ENCODE assay signal across 32 cellular contexts in the genomic region with DNA sequence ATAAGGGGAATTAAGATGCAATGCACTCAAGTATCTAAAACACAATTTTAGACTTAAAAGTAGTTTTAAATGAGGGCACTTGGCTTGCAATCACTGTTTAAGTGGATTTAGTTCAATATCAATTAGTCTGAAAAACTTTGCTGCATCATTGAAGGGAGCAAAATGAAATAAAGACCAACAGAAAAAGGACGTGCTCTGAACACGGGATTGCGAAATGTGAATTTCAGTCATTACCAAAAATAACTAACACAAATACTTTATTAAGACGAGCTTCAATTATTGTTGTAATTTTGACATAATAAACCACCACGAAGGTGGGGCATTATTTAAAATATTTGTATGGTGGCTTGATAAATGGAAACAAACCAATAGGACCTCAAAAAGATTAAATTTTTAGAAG.
"Had no signal": no experiment of that assay in that cellular context is flagged by ENCODE, and none has a peak within 500 bp of the region (broad histone marks: within the 10 kb centered on the region; RNA-seq: fewer than 3 reads in every experiment).

No MANE protein-coding gene starts in this region.

- H3K4me3 ChIP-seq: coronary artery, dorsolateral prefrontal cortex had no signal

- H3K36me3 ChIP-seq: brain microvascular endothelial cell had no signal

- H3K27me3 Mint-ChIP-seq: activated B cell treated with CpG ODN at 0.5 μM for 24 hours; activated CD8-positive, alpha-beta T cell treated with anti-CD3 and anti-CD28 coated beads for 36 hours; activated naive CD8-positive, alpha-beta T cell; activated T-helper 17 cell treated with anti-CD3 and anti-CD28 coated beads, Interleukin-2, amount 50 U/mL, for 72 hours; central memory CD8-positive, alpha-beta T cell; dendritic cell treated with granulocyte-macrophage colony-stimulating factor and Interleukin-4, amounts not matched to agents 40 ng/mL and 50 ng/mL, for 4 days had no signal

- H3K27ac ChIP-seq: brain microvascular endothelial cell, coronary artery, WERI-Rb-1 had no signal

- H3K27me3 ChIP-seq: brain microvascular endothelial cell, dorsolateral prefrontal cortex had no signal

- H3K4me1 Mint-ChIP-seq: activated B cell treated with CpG ODN at 0.5 μM for 24 hours had no signal

- H3K9me3 Mint-ChIP-seq: activated B cell treated with CpG ODN at 0.5 μM for 24 hours; activated CD8-positive, alpha-beta T cell treated with anti-CD3 and anti-CD28 coated beads for 36 hours; activated T-cell treated with anti-CD3 and anti-CD28 coated beads, Interleukin-2, amount 50 U/mL, for 4 hours; activated T-helper 17 cell treated with anti-CD3 and anti-CD28 coated beads, Interleukin-2, amount 50 U/mL, for 72 hours; central memory CD8-positive, alpha-beta T cell; dendritic cell treated with granulocyte-macrophage colony-stimulating factor and Interleukin-4, amounts not matched to agents 40 ng/mL and 50 ng/mL, for 4 days; endodermal cell; T-helper 2 cell treated with Interferon-gamma antibody and Interleukin-4, amounts not matched to agents 5 μg/mL and 100 μg/mL, for 36 hours had no signal

- ATAC-seq: activated CD4-positive, CD25-positive, alpha-beta regulatory T cell treated with anti-CD3 and anti-CD28 coated beads, Interleukin-2, amount 50 U/mL, for 24 hours; activated CD8-positive, alpha-beta T cell treated with anti-CD3 and anti-CD28 coated beads for 36 hours; activated T-cell treated with anti-CD3 and anti-CD28 coated beads, Interleukin-2, amount 50 U/mL, for 4 hours; activated T-helper 17 cell treated with anti-CD3 and anti-CD28 coated beads, Interleukin-2, amount 50 U/mL, for 72 hours; esophagus mucosa had no signal

- FAIRE-seq: astrocyte, bronchial epithelial cell, frontal cortex had no signal

- DNase-seq: activated B cell treated with CpG ODN at 0.5 μM for 24 hours; activated CD4-positive, alpha-beta T cell treated with anti-CD3 and anti-CD28 coated beads for 48 hours; activated CD4-positive, alpha-beta T cell treated with anti-CD3 and anti-CD28 coated beads, Interleukin-2, amount 50 U/mL, for 1 hour; activated CD4-positive, alpha-beta T cell treated with anti-CD3 and anti-CD28 coated beads, Interleukin-2, amount 50 U/mL, for 48 hours; activated CD8-positive, alpha-beta memory T cell treated with anti-CD3 and anti-CD28 coated beads for 24 hours; activated CD8-positive, alpha-beta T cell treated with anti-CD3 and anti-CD28 coated beads for 36 hours; activated effector memory CD4-positive, alpha-beta T cell treated with Interleukin-2 at 50 U/mL for 16 hours; activated gamma-delta T cell treated with Interleukin-2 at 50 U/mL for 16 hours; activated naive CD4-positive, alpha-beta T cell treated with anti-CD3 and anti-CD28 coated beads, Interleukin-2, amount 50 U/mL, for 16 hours; activated naive CD4-positive, alpha-beta T cell treated with Interleukin-2 at 50 U/mL for 16 hours; activated T-cell treated with anti-CD3 and anti-CD28 coated beads, Interleukin-2, amount 50 U/mL, for 4 hours; amniotic stem cell; anterior cingulate cortex; brain microvascular endothelial cell; dorsolateral prefrontal cortex; effector memory CD4-positive, alpha-beta T cell; endodermal cell; foreskin fibroblast; head of caudate nucleus; T1000; WERI-Rb-1 had no signal

- H3K4me3 Mint-ChIP-seq: activated B cell treated with CpG ODN at 0.5 μM for 24 hours; activated CD8-positive, alpha-beta T cell treated with anti-CD3 and anti-CD28 coated beads for 36 hours; activated naive CD8-positive, alpha-beta T cell; activated T-cell treated with anti-CD3 and anti-CD28 coated beads, Interleukin-2, amount 50 U/mL, for 4 hours; activated T-helper 17 cell treated with anti-CD3 and anti-CD28 coated beads, Interleukin-2, amount 50 U/mL, for 72 hours; central memory CD8-positive, alpha-beta T cell; dendritic cell treated with granulocyte-macrophage colony-stimulating factor and Interleukin-4, amounts not matched to agents 40 ng/mL and 50 ng/mL, for 4 days; endodermal cell; T-helper 2 cell treated with Interferon-gamma antibody and Interleukin-4, amounts not matched to agents 5 μg/mL and 100 μg/mL, for 36 hours had no signal

- H3K36me3 Mint-ChIP-seq: activated naive CD8-positive, alpha-beta T cell had no signal

- H3K27ac Mint-ChIP-seq: activated B cell treated with CpG ODN at 0.5 μM for 24 hours; activated CD8-positive, alpha-beta T cell treated with anti-CD3 and anti-CD28 coated beads for 36 hours; activated naive CD8-positive, alpha-beta T cell; activated T-helper 17 cell treated with anti-CD3 and anti-CD28 coated beads, Interleukin-2, amount 50 U/mL, for 72 hours; dendritic cell treated with granulocyte-macrophage colony-stimulating factor and Interleukin-4, amounts not matched to agents 40 ng/mL and 50 ng/mL, for 4 days; endodermal cell; T-helper 2 cell treated with Interferon-gamma antibody and Interleukin-4, amounts not matched to agents 5 μg/mL and 100 μg/mL, for 36 hours had no signal
